In genomic region chr13:114106991-114107685, GRCh38 we compare ENCODE assay signal across 11 cellular contexts. TPM values are rescaled to one million over a fixed set of nuclear protein-coding genes. Genes with fewer than 3 reads are reported as not detected.
A peak's percentile ranks its signal among the peaks of the same experiment; 100 is the strongest.
DNase-seq lines count a peak whose midpoint lies in the region; ATAC-seq and TF ChIP-seq lines count a peak whose summit lies in the region.
"Had no signal": no experiment of that assay in that cellular context is flagged by ENCODE, and none has a peak within 500 bp of the region (broad histone marks: within the 10 kb centered on the region; RNA-seq: fewer than 3 reads in every experiment).

No MANE protein-coding gene starts in this region.

- peaks cover 88% of the 10 kb centered on the region for H3K4me1 ChIP-seq in CD8-positive, alpha-beta T cell (ENCODE audit: insufficient read depth, low read length)
- H3K4me1 ChIP-seq in heart left ventricle (peaks cover 0 to 57% (median 15%) of the 10 kb centered on the region in 12 donors), trophoblast cell (ENCODE audit: control insufficient read depth in 1 of 2, insufficient read depth in 2 of 2, low read length in 2 of 2) (peaks cover 47 to 51% of the 10 kb centered on the region in 2 experiments)

- peaks cover 24% of the 10 kb centered on the region for H3K36me3 ChIP-seq in CD8-positive, alpha-beta T cell (ENCODE audit: insufficient read depth, low read length)
- H3K36me3 ChIP-seq in WERI-Rb-1 (no peaks in the 10 kb centered on the region), heart left ventricle (peaks cover 0 to 9% (median 0%) of the 10 kb centered on the region in 9 donors), trophoblast cell (ENCODE audit: control insufficient read depth in 1 of 2, insufficient read depth in 2 of 2, low read length in 2 of 2) (peaks cover 2 to 3% of the 10 kb centered on the region in 2 experiments)
- H3K36me3 ChIP-seq: thyroid gland had no signal

- peak overlapping the region; percentile 5 for H3K18ac ChIP-seq in trophoblast cell (ENCODE audit: low read length)

- H3K79me2 ChIP-seq in trophoblast cell (ENCODE audit: control insufficient read depth, insufficient read depth, low read length, poor library complexity) = peaks cover 2% of the 10 kb centered on the region

- no peak for ATAC-seq in CD8-positive, alpha-beta T cell
- ATAC-seq in heart left ventricle = no peak

- CTCF ChIA-PET in CD8-positive, alpha-beta T cell (lab: Charles Lee) = interaction anchor here (1.7 kb wide), 1 partner anchor 22 kb away, joined by 3 read pairs; no protein-coding TSS in a partner anchor

- H4K12ac ChIP-seq in trophoblast cell (ENCODE audit: low read depth, low read length) = no peak overlapping the region

- peak overlapping the region; percentile 8 for H4K91ac ChIP-seq in trophoblast cell (ENCODE audit: low read depth, low read length)

- no peak overlapping the region for H2BK5ac ChIP-seq in trophoblast cell (ENCODE audit: low read depth, low read length, poor library complexity)

- POLR2A ChIA-PET in CD8-positive, alpha-beta T cell (lab: Charles Lee) = interaction anchor here (1.0 kb wide), 1 partner anchor 36 kb away, joined by 3 read pairs; no protein-coding TSS in a partner anchor

- no peak for TF ChIP-seq POLR2A in heart left ventricle (IDR thresholded peaks at IDR 0.05)

- peaks cover 78% of the 10 kb centered on the region for H3K4me1 Mint-ChIP-seq in CD8-positive, alpha-beta T cell (ENCODE audit: low read depth)

- H3K23ac ChIP-seq in trophoblast cell (ENCODE audit: low read length) = no peak overlapping the region

- peak overlapping the region; percentile 16 for H3K4ac ChIP-seq in trophoblast cell (ENCODE audit: low read depth, low read length)

- H3K9ac ChIP-seq in trophoblast cell (ENCODE audit: low read length) = no peak overlapping the region

- WGBS in heart left ventricle, 4 donors = 86 to 94% (median 87%) methylated on average over 22 to 27 of the region's 27 CpGs
- WGBS in trophoblast cell (ENCODE audit: extremely low coverage, insufficient coverage, insufficient read length) = no CpG with 5 or more reads among the region's 27 CpGs

- peaks cover 52% of the 10 kb centered on the region for H3K36me3 Mint-ChIP-seq in CD8-positive, alpha-beta T cell

- intact Hi-C loops in CD8-positive, alpha-beta T cell (cut with DNase I, micrococcal nuclease) = no loop called here
- intact Hi-C loops in heart left ventricle (cut with DNase I) = no loop called here

- H2BK12ac ChIP-seq in trophoblast cell (ENCODE audit: low read length) = peak overlapping the region; percentile 32

- H2AK5ac ChIP-seq in trophoblast cell (ENCODE audit: low read length) = peak overlapping the region; percentile 58

- no peaks in the 10 kb centered on the region for H3K27me3 Mint-ChIP-seq in CD8-positive, alpha-beta T cell (ENCODE audit: low read depth)

- H3K4me2 ChIP-seq in trophoblast cell (ENCODE audit: low read length) = no peak overlapping the region

- no peak overlapping the region for H2AFZ ChIP-seq in trophoblast cell (ENCODE audit: insufficient read depth, low read length, poor library complexity)

- H3K79me1 ChIP-seq in trophoblast cell (ENCODE audit: low read length) = peaks cover 14% of the 10 kb centered on the region

- no peaks in the 10 kb centered on the region for H3K27me3 ChIP-seq in CD8-positive, alpha-beta T cell (ENCODE audit: insufficient read depth, low read length)
- H3K27me3 ChIP-seq in WERI-Rb-1 (ENCODE audit: insufficient read depth, low read depth, severe bottlenecking) (no peaks in the 10 kb centered on the region), heart left ventricle (no peaks in the 10 kb centered on the region), trophoblast cell (ENCODE audit: insufficient read depth, low read length) (no peaks in the 10 kb centered on the region)
- H3K27me3 ChIP-seq: thyroid gland had no signal

- H3K4me3 ChIP-seq in CD8-positive, alpha-beta T cell (ENCODE audit: low read depth, low read length) = no peak overlapping the region
- H3K4me3 ChIP-seq in WERI-Rb-1 (ENCODE audit: low read depth, low read length) (no peak overlapping the region), heart left ventricle (no peak overlapping the region), trophoblast cell (ENCODE audit: low read depth, low read length) (no peak overlapping the region)
- H3K4me3 ChIP-seq: thyroid gland had no signal

- H3K9me3 Mint-ChIP-seq in CD8-positive, alpha-beta T cell = no peaks in the 10 kb centered on the region

- peak overlapping the region; percentile 94 for H3K27ac Mint-ChIP-seq in CD8-positive, alpha-beta T cell
- H3K27ac Mint-ChIP-seq: progenitor cell of endocrine pancreas had no signal

- no peak for TF ChIP-seq CTCF in CD8-positive, alpha-beta T cell (IDR thresholded peaks at IDR 0.05)
- no peak for TF ChIP-seq CTCF in WERI-Rb-1 (IDR thresholded peaks at IDR 0.05; ENCODE audit: low read depth, low read length)
- no peak for TF ChIP-seq CTCF in heart left ventricle (IDR thresholded peaks at IDR 0.05)

- no peak overlapping the region for H4K8ac ChIP-seq in trophoblast cell (ENCODE audit: low read depth, low read length)

- peak overlapping the region; percentile 1 for H3K14ac ChIP-seq in trophoblast cell (ENCODE audit: low read length)

- H3K27ac ChIP-seq in CD8-positive, alpha-beta T cell (ENCODE audit: low read depth, low read length) = peak overlapping the region; percentile 50
- H3K27ac ChIP-seq in WERI-Rb-1 (no peak overlapping the region), heart left ventricle (peak overlapping the region in 1 of 12 donors; percentile 64), trophoblast cell (ENCODE audit: low read depth, low read length) (peak overlapping the region; percentile 2)
- H3K27ac ChIP-seq: thyroid gland had no signal

- H3K4me3 Mint-ChIP-seq in CD8-positive, alpha-beta T cell = no peak overlapping the region

- DNase-seq in CD8-positive, alpha-beta T cell = peak in 1 of 7 experiments; percentile 22
- peak; percentile 11 for DNase-seq in WERI-Rb-1
- peak in 3 of 5 donors; percentile 25 to 43 (median 25) for DNase-seq in heart left ventricle
- DNase-seq in trophoblast cell = no peak
- no peak for DNase-seq in cortex of kidney (lab: John Stamatoyannopoulos, UW)
- DNase-seq in DMS79 treated with DMSO at 0.1 percent for 48 hours (lab: John Stamatoyannopoulos, UW) = no peak
- no peak for DNase-seq in T-helper 9 cell
- DNase-seq in GDM1 (lab: John Stamatoyannopoulos, UW) = no peak
- DNase-seq: NCI-H526 had no signal

- peak overlapping the region; percentile 0 for H2BK120ac ChIP-seq in trophoblast cell (ENCODE audit: insufficient read depth, low read length, poor library complexity)

- no peaks in the 10 kb centered on the region for H3K9me3 ChIP-seq in CD8-positive, alpha-beta T cell (ENCODE audit: low read length)
- H3K9me3 ChIP-seq in WERI-Rb-1 (ENCODE audit: severe bottlenecking) (peaks cover 12% of the 10 kb centered on the region), heart left ventricle (no peaks in the 10 kb centered on the region), trophoblast cell (ENCODE audit: insufficient read depth, low read depth, low read length) (peaks cover 4% of the 10 kb centered on the region)
- H3K9me3 ChIP-seq: thyroid gland had no signal

RNA-seq across cellular contexts. Expression of gene RASA3, which starts 25.3 kb away (rescaled TPM):
- total RNA-seq in CD8-positive, alpha-beta T cell = 100 to 1,000 TPM; 144 TPM
- 10 to 100 TPM in 5 of 9 donors, 1 to 10 TPM in 4; 7.2 to 24.2 (median 10.5) TPM for total RNA-seq in heart left ventricle
- polyA plus RNA-seq in heart left ventricle = 1 to 10 TPM; 4.8 to 9.0 TPM
- 12.8 and 13.0 TPM in 2 replicates for polyA plus RNA-seq in trophoblast cell (2013)

Comparison
In these comparisons a context has a peak if more than half of its experiments do, and no peak if none do; other contexts are left out.
1. DNase-seq: peak in WERI-Rb-1 (single experiment) and heart left ventricle (3 of 5); none in trophoblast cell (0 of 2), cortex of kidney (single experiment), DMS79 treated with DMSO at 0.1 percent for 48 hours (single experiment), T-helper 9 cell (single experiment) and GDM1 (single experiment).
2. RNA of gene RASA3, which starts 25.3 kb away (total RNA-seq): 144 TPM in CD8-positive, alpha-beta T cell; 7.2 to 24.2 TPM in heart left ventricle; every median in the first group is over 4 times any median in the second.